ENCODE assay signal across 1 cellular context in the genomic region with DNA sequence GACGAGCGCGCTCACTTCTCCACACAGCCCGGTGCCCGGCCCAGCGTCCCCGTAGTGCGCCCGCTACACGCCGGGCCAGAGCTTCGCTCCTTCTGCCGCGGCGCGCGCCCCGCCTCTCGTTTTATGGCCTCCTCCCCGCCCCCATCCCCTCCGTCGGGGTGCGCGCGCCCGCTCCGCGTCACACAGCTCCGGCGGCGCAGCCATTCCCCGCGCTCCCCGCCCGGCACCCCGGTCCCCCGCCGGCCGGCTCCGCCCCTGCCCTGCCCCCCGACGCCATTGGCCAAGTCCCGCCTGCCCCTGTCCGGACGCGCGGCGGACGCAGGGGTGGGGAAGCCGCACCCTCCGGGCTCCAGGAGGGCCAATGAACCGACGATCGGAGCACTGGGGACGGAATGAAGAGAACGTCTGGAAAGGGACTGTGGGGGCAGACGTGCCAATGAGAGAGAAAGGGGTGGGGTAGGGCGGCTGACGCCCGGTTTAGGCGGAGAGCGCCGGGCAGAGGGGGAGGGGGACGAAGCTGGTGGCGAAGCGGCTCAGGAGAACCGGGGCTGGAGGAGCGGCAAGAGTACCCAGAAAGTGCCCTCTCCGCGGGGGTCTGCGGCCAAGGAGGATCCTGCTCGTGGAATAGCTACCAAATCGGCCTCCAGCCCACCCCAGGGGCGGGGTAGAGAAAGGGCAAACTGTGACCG.
TF ChIP-seq lines count a peak whose summit lies in the region.

A gene with protein sequence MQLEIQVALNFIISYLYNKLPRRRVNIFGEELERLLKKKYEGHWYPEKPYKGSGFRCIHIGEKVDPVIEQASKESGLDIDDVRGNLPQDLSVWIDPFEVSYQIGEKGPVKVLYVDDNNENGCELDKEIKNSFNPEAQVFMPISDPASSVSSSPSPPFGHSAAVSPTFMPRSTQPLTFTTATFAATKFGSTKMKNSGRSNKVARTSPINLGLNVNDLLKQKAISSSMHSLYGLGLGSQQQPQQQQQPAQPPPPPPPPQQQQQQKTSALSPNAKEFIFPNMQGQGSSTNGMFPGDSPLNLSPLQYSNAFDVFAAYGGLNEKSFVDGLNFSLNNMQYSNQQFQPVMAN (minus strand): TSS at position 94 of the 689 bp plus-strand sequence. CDS start 2,337 bp downstream, outside the sequence.

TF ChIP-seq in WTC11, 78 proteins besides CTCF, POLR2A, EP300 and RAD21 (continued from another document and continues in another):
- TF ChIP-seq NR3C1 (CRISPR knock-in tag; conservative IDR thresholded peaks at IDR 0.05; ENCODE audit: low read depth) = no peak
- TF ChIP-seq, protein P1, sequence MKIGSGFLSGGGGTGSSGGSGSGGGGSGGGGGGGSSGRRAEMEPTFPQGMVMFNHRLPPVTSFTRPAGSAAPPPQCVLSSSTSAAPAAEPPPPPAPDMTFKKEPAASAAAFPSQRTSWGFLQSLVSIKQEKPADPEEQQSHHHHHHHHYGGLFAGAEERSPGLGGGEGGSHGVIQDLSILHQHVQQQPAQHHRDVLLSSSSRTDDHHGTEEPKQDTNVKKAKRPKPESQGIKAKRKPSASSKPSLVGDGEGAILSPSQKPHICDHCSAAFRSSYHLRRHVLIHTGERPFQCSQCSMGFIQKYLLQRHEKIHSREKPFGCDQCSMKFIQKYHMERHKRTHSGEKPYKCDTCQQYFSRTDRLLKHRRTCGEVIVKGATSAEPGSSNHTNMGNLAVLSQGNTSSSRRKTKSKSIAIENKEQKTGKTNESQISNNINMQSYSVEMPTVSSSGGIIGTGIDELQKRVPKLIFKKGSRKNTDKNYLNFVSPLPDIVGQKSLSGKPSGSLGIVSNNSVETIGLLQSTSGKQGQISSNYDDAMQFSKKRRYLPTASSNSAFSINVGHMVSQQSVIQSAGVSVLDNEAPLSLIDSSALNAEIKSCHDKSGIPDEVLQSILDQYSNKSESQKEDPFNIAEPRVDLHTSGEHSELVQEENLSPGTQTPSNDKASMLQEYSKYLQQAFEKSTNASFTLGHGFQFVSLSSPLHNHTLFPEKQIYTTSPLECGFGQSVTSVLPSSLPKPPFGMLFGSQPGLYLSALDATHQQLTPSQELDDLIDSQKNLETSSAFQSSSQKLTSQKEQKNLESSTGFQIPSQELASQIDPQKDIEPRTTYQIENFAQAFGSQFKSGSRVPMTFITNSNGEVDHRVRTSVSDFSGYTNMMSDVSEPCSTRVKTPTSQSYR (CRISPR knock-in tag; IDR thresholded peaks at IDR 0.05) = peak; percentile 58
- TF ChIP-seq ZNF232 (CRISPR knock-in tag; IDR thresholded peaks at IDR 0.05) = peak; percentile 89
- TF ChIP-seq, protein P2, sequence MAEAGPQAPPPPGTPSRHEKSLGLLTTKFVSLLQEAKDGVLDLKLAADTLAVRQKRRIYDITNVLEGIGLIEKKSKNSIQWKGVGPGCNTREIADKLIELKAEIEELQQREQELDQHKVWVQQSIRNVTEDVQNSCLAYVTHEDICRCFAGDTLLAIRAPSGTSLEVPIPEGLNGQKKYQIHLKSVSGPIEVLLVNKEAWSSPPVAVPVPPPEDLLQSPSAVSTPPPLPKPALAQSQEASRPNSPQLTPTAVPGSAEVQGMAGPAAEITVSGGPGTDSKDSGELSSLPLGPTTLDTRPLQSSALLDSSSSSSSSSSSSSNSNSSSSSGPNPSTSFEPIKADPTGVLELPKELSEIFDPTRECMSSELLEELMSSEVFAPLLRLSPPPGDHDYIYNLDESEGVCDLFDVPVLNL (CRISPR knock-in tag; IDR thresholded peaks at IDR 0.05; ENCODE audit: borderline replicate concordance, low read depth) = no peak; the same call in 1 of the 2 replicates
- no peak for TF ChIP-seq GTF2I (CRISPR knock-in tag; conservative IDR thresholded peaks at IDR 0.05)
- TF ChIP-seq FOXJ3 (CRISPR knock-in tag; IDR thresholded peaks at IDR 0.05; ENCODE audit: borderline replicate concordance) = no peak
- no peak for TF ChIP-seq NR1H2 (CRISPR knock-in tag; IDR thresholded peaks at IDR 0.05)
- peak; percentile 90 for TF ChIP-seq RORB (CRISPR knock-in tag; IDR thresholded peaks at IDR 0.05)
- no peak for TF ChIP-seq ZNF121 (CRISPR knock-in tag; IDR thresholded peaks at IDR 0.05)
- TF ChIP-seq, protein P3, sequence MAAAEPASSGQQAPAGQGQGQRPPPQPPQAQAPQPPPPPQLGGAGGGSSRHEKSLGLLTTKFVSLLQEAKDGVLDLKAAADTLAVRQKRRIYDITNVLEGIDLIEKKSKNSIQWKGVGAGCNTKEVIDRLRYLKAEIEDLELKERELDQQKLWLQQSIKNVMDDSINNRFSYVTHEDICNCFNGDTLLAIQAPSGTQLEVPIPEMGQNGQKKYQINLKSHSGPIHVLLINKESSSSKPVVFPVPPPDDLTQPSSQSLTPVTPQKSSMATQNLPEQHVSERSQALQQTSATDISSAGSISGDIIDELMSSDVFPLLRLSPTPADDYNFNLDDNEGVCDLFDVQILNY (CRISPR knock-in tag; IDR thresholded peaks at IDR 0.05) = peak; percentile 64; the same call in 1 of the 2 replicates
- TF ChIP-seq, protein P4, sequence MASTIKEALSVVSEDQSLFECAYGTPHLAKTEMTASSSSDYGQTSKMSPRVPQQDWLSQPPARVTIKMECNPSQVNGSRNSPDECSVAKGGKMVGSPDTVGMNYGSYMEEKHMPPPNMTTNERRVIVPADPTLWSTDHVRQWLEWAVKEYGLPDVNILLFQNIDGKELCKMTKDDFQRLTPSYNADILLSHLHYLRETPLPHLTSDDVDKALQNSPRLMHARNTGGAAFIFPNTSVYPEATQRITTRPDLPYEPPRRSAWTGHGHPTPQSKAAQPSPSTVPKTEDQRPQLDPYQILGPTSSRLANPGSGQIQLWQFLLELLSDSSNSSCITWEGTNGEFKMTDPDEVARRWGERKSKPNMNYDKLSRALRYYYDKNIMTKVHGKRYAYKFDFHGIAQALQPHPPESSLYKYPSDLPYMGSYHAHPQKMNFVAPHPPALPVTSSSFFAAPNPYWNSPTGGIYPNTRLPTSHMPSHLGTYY (CRISPR knock-in tag; IDR thresholded peaks at IDR 0.05) = no peak; the same call in 1 of the 2 replicates
- peak; percentile 83 for TF ChIP-seq NFATC4 (CRISPR knock-in tag; IDR thresholded peaks at IDR 0.05)
- TF ChIP-seq, protein P5, sequence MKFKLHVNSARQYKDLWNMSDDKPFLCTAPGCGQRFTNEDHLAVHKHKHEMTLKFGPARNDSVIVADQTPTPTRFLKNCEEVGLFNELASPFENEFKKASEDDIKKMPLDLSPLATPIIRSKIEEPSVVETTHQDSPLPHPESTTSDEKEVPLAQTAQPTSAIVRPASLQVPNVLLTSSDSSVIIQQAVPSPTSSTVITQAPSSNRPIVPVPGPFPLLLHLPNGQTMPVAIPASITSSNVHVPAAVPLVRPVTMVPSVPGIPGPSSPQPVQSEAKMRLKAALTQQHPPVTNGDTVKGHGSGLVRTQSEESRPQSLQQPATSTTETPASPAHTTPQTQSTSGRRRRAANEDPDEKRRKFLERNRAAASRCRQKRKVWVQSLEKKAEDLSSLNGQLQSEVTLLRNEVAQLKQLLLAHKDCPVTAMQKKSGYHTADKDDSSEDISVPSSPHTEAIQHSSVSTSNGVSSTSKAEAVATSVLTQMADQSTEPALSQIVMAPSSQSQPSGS (CRISPR knock-in tag; IDR thresholded peaks at IDR 0.05; ENCODE audit: borderline replicate concordance, low read depth) = no peak
- TF ChIP-seq GABPB1 (CRISPR knock-in tag; IDR thresholded peaks at IDR 0.05) = peak; percentile 65; the same call in 1 of the 2 replicates
- TF ChIP-seq ELF4 (CRISPR knock-in tag; IDR thresholded peaks at IDR 0.05; ENCODE audit: low read depth) = no peak
- no peak for TF ChIP-seq ZNF423 (CRISPR knock-in tag; IDR thresholded peaks at IDR 0.05)
- TF ChIP-seq TP53 (CRISPR knock-in tag; IDR thresholded peaks at IDR 0.05) = no peak
- no peak for TF ChIP-seq ZNF396 (CRISPR knock-in tag; IDR thresholded peaks at IDR 0.05; ENCODE audit: borderline replicate concordance)
- no peak for TF ChIP-seq JAZF1 (CRISPR knock-in tag; IDR thresholded peaks at IDR 0.05)
- TF ChIP-seq, protein P6, sequence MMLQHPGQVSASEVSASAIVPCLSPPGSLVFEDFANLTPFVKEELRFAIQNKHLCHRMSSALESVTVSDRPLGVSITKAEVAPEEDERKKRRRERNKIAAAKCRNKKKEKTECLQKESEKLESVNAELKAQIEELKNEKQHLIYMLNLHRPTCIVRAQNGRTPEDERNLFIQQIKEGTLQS (CRISPR knock-in tag; conservative IDR thresholded peaks at IDR 0.05) = no peak
- TF ChIP-seq, protein P7, sequence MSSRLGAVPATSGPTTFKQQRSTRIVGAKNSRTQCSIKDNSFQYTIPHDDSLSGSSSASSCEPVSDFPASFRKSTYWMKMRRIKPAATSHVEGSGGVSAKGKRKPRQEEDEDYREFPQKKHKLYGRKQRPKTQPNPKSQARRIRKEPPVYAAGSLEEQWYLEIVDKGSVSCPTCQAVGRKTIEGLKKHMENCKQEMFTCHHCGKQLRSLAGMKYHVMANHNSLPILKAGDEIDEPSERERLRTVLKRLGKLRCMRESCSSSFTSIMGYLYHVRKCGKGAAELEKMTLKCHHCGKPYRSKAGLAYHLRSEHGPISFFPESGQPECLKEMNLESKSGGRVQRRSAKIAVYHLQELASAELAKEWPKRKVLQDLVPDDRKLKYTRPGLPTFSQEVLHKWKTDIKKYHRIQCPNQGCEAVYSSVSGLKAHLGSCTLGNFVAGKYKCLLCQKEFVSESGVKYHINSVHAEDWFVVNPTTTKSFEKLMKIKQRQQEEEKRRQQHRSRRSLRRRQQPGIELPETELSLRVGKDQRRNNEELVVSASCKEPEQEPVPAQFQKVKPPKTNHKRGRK (CRISPR knock-in tag; IDR thresholded peaks at IDR 0.05; ENCODE audit: borderline replicate concordance) = no peak
- no peak for TF ChIP-seq MYBL2 (CRISPR knock-in tag; IDR thresholded peaks at IDR 0.05)
- no peak for TF ChIP-seq PRRX2 (CRISPR knock-in tag; IDR thresholded peaks at IDR 0.05)
- no peak for TF ChIP-seq TEAD1 (CRISPR knock-in tag; IDR thresholded peaks at IDR 0.05)
- peak; percentile 39; the same call in 1 of the 2 replicates for TF ChIP-seq RELA (CRISPR knock-in tag; IDR thresholded peaks at IDR 0.05; ENCODE audit: borderline replicate concordance)
- TF ChIP-seq, protein P8, sequence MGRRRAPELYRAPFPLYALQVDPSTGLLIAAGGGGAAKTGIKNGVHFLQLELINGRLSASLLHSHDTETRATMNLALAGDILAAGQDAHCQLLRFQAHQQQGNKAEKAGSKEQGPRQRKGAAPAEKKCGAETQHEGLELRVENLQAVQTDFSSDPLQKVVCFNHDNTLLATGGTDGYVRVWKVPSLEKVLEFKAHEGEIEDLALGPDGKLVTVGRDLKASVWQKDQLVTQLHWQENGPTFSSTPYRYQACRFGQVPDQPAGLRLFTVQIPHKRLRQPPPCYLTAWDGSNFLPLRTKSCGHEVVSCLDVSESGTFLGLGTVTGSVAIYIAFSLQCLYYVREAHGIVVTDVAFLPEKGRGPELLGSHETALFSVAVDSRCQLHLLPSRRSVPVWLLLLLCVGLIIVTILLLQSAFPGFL (CRISPR knock-in tag; IDR thresholded peaks at IDR 0.05; ENCODE audit: borderline replicate concordance) = peak; percentile 54; the same call in 1 of the 2 replicates
- TF ChIP-seq, protein P9, sequence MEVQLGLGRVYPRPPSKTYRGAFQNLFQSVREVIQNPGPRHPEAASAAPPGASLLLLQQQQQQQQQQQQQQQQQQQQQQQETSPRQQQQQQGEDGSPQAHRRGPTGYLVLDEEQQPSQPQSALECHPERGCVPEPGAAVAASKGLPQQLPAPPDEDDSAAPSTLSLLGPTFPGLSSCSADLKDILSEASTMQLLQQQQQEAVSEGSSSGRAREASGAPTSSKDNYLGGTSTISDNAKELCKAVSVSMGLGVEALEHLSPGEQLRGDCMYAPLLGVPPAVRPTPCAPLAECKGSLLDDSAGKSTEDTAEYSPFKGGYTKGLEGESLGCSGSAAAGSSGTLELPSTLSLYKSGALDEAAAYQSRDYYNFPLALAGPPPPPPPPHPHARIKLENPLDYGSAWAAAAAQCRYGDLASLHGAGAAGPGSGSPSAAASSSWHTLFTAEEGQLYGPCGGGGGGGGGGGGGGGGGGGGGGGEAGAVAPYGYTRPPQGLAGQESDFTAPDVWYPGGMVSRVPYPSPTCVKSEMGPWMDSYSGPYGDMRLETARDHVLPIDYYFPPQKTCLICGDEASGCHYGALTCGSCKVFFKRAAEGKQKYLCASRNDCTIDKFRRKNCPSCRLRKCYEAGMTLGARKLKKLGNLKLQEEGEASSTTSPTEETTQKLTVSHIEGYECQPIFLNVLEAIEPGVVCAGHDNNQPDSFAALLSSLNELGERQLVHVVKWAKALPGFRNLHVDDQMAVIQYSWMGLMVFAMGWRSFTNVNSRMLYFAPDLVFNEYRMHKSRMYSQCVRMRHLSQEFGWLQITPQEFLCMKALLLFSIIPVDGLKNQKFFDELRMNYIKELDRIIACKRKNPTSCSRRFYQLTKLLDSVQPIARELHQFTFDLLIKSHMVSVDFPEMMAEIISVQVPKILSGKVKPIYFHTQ (CRISPR knock-in tag; IDR thresholded peaks at IDR 0.05) = no peak
- TF ChIP-seq NR2C2 (CRISPR knock-in tag; IDR thresholded peaks at IDR 0.05) = no peak
- TF ChIP-seq, protein P10, sequence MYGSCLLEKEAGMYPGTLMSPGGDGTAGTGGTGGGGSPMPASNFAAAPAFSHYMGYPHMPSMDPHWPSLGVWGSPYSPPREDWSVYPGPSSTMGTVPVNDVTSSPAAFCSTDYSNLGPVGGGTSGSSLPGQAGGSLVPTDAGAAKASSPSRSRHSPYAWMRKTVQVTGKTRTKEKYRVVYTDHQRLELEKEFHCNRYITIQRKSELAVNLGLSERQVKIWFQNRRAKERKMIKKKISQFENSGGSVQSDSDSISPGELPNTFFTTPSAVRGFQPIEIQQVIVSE (CRISPR knock-in tag; IDR thresholded peaks at IDR 0.05; ENCODE audit: borderline replicate concordance) = no peak
- peak; percentile 71; the same call in 1 of the 2 replicates for TF ChIP-seq OVOL2 (CRISPR knock-in tag; IDR thresholded peaks at IDR 0.05; ENCODE audit: borderline replicate concordance)
- TF ChIP-seq FOXK1 (CRISPR knock-in tag; IDR thresholded peaks at IDR 0.05) = peak; percentile 76
- TF ChIP-seq, protein P11, sequence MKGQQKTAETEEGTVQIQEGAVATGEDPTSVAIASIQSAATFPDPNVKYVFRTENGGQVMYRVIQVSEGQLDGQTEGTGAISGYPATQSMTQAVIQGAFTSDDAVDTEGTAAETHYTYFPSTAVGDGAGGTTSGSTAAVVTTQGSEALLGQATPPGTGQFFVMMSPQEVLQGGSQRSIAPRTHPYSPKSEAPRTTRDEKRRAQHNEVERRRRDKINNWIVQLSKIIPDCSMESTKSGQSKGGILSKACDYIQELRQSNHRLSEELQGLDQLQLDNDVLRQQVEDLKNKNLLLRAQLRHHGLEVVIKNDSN (CRISPR knock-in tag; IDR thresholded peaks at IDR 0.05) = no peak; the same call in 1 of the 2 replicates
- TF ChIP-seq, protein P12, sequence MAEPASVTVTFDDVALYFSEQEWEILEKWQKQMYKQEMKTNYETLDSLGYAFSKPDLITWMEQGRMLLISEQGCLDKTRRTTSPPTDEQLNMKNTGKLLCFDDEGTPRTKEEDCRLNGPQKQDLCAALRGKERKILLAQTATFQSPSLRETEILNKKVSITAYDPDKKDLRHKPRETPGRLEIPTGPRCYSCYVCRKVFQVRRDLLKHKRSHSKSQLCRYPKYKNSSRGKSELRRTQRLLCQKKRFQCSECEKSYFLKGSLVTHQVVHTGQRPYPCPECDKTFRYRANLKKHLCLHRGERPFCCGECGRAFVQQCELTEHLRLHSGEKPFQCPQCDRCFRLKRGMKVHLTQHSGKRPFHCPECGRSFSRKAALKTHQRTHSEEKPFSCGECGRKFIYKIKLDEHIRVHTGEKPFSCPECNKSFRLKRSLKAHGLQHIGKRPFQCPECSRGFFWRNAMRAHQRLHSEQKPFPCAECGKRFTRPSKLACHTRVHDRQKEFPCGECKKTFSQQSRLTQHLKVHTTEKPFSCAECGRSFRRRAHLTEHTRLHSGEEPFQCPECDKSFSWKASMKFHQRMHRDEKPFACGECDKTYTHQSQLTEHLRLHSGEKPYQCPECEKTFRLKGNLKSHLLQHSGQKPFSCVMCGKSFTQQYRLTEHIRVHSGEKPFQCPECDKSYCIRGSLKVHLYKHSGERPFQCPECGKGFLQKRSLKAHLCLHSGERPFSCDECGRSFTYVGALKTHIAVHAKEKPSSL (CRISPR knock-in tag; conservative IDR thresholded peaks at IDR 0.05) = no peak
- TF ChIP-seq ETV6 (CRISPR knock-in tag; IDR thresholded peaks at IDR 0.05) = no peak
